In the genomic region with DNA sequence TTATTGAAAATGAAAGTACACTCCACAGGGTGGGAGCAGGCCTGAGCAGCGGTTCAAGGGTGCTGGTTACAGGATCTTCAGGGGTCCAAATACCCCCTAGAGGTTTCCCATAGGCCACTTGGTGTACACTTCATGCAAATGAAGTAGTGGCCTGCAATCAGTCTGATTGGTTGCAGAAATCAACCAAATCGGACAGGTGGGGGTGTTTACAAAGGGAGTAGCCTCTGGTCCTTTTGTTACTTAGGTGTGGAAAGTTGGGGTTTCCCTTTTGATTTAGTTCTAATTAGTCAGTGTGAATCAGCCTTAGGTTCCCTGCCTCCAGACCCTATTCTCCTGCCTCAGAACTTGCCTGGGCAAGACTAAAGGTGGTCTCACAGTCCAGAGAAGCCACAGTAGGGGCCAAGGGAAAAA, we compare ENCODE assay signal across 1 cellular context.
TF ChIP-seq lines count a peak whose summit lies in the region.

No MANE protein-coding gene starts in this region.

TF ChIP-seq in H1, 55 proteins besides CTCF, POLR2A, EP300 and RAD21:
- TF ChIP-seq SP4 (IDR thresholded peaks at IDR 0.05; ENCODE audit: low read length) = no peak
TF ChIP-seq in H1: peak in this region for 0.
